In genomic region chr9:74373348-74373747, GRCh38 we compare ENCODE assay signal across 1 cellular context.
TF ChIP-seq lines count a peak whose summit lies in the region.

No MANE protein-coding gene starts in this region.

TF ChIP-seq in GM23338, 12 proteins besides CTCF, POLR2A, EP300 and RAD21 (continued from another document):
- TF ChIP-seq REST (IDR thresholded peaks at IDR 0.05; ENCODE audit: unreplicated experiment) (no peak), ETS1 (IDR thresholded peaks at IDR 0.05) (no peak), ZNF462 (CRISPR knock-in tag; IDR thresholded peaks at IDR 0.05) (no peak), EZH2 (IDR thresholded peaks at IDR 0.05; ENCODE audit: low read depth, unreplicated experiment) (no peak), NANOG (IDR thresholded peaks at IDR 0.05; ENCODE audit: borderline replicate concordance) (no peak), CREB1 (CRISPR knock-in tag; IDR thresholded peaks at IDR 0.05; ENCODE audit: low read depth) (no peak), ZNF114 (CRISPR knock-in tag; IDR thresholded peaks at IDR 0.05) (no peak)
